In genomic region chr4:27218013-27218412, GRCh38 we compare ENCODE assay signal across 15 cellular contexts.
"Had no signal": no experiment of that assay in that cellular context is flagged by ENCODE, and none has a peak within 500 bp of the region (broad histone marks: within the 10 kb centered on the region; RNA-seq: fewer than 3 reads in every experiment).

No MANE protein-coding gene starts in this region.

- H2AFZ ChIP-seq: hepatocyte had no signal

- H3K4me3 ChIP-seq: esophagus muscularis mucosa, hepatocyte, pancreas, stomach, thoracic aorta had no signal

- H3K4me2 ChIP-seq: hepatocyte had no signal

- H3K9me3 ChIP-seq: esophagus muscularis mucosa, pancreas, stomach, thoracic aorta had no signal

- ATAC-seq: pancreas had no signal

- H3K36me3 ChIP-seq: brain microvascular endothelial cell, esophagus muscularis mucosa, pancreas, stomach, thoracic aorta had no signal

- DNase-seq: activated CD4-positive, alpha-beta T cell treated with anti-CD3 and anti-CD28 coated beads, Interleukin-2, amount 50 U/mL, for 1 hour; activated CD4-positive, CD25-positive, alpha-beta regulatory T cell; activated naive CD4-positive, alpha-beta T cell treated with anti-CD3 and anti-CD28 coated beads, Interleukin-2, amount 50 U/mL, for 16 hours; activated T-cell treated with anti-CD3 and anti-CD28 coated beads for 4 hours; amniotic stem cell; brain microvascular endothelial cell; dermis blood vessel endothelial cell; endodermal cell; pancreas; stimulated activated CD4-positive, alpha-beta T cell treated with anti-CD3 and anti-CD28 coated beads, Interleukin-4, amount 100 ng/mL, for 4 hours; stomach; T-helper 2 cell had no signal

- H3K4me1 ChIP-seq: esophagus muscularis mucosa, pancreas, stomach had no signal

- H3K27me3 ChIP-seq: brain microvascular endothelial cell, esophagus muscularis mucosa, hepatocyte, pancreas, stomach had no signal

- H3K27ac ChIP-seq: brain microvascular endothelial cell, esophagus muscularis mucosa, hepatocyte, pancreas, stomach, thoracic aorta had no signal
